Comparison of ENCODE assay signal across 8 cellular contexts in genomic region chr22:23219317-23219716, GRCh38. TPM values are rescaled to one million over a fixed set of nuclear protein-coding genes. Genes with fewer than 3 reads are reported as not detected.
A peak's percentile ranks its signal among the peaks of the same experiment; 100 is the strongest.
DNase-seq lines count a peak whose midpoint lies in the region; ATAC-seq and TF ChIP-seq lines count a peak whose summit lies in the region.

No MANE protein-coding gene starts in this region.

- H3K36me3 ChIP-seq in Loucy (ENCODE audit: insufficient read depth, low read length): peaks cover 38% of the 10 kb centered on the region; the same call in 1 of the 2 replicates
- H3K36me3 ChIP-seq in ectodermal cell (ENCODE audit: control insufficient read depth, insufficient read depth, low read length): no peaks in the 10 kb centered on the region
- H3K36me3 ChIP-seq in neural cell (ENCODE audit: insufficient read depth, low read length): no peaks in the 10 kb centered on the region
- no peaks in the 10 kb centered on the region for H3K36me3 ChIP-seq in GM23248 (ENCODE audit: low read depth)

- BruUV-seq in Calu3 (replicated peaks; lab: Mats Ljungman, UMichigan): no TSS peak

- TF ChIP-seq CTCF in Calu3 (IDR thresholded peaks at IDR 0.05; ENCODE audit: unreplicated experiment) (no peak), Loucy (conservative IDR thresholded peaks at IDR 0.05; ENCODE audit: low read length) (no peak), neural cell (IDR thresholded peaks at IDR 0.05; ENCODE audit: poor library complexity, severe bottlenecking) (no peak)

- H3K27me3 ChIP-seq in Loucy (ENCODE audit: insufficient read depth, low read length, poor library complexity, severe bottlenecking): peaks cover 6% of the 10 kb centered on the region
- no peaks in the 10 kb centered on the region for H3K27me3 ChIP-seq in ectodermal cell (ENCODE audit: control insufficient read depth, insufficient read depth, low read length, poor library complexity, severe bottlenecking)
- H3K27me3 ChIP-seq in neural cell (ENCODE audit: insufficient read depth, low read depth, low read length): no peaks in the 10 kb centered on the region
- H3K27me3 ChIP-seq in GM23248 (replicated peaks; ENCODE audit: insufficient read depth): no peaks in the 10 kb centered on the region

- H3K27ac Mint-ChIP-seq in Calu3 (ENCODE audit: unreplicated experiment): peak overlapping the region; percentile 24

- H4K20me1 ChIP-seq in Loucy (ENCODE audit: insufficient read depth, low read length, poor library complexity, severe bottlenecking): peaks cover 71% of the 10 kb centered on the region
- H4K20me1 ChIP-seq in neural cell (ENCODE audit: insufficient read depth): peaks cover 11% of the 10 kb centered on the region
- H4K20me1 ChIP-seq in GM23248 (ENCODE audit: insufficient read depth): no peaks in the 10 kb centered on the region

- TF ChIP-seq RAD21 in neural cell (conservative IDR thresholded peaks at IDR 0.05): no peak

- no peaks in the 10 kb centered on the region for H3K9me3 Mint-ChIP-seq in Calu3 (ENCODE audit: low read depth, unreplicated experiment)

- peak overlapping the region; percentile 18 for H3K27ac ChIP-seq in ectodermal cell (ENCODE audit: insufficient read depth, low read depth, low read length, poor library complexity, severe bottlenecking)
- H3K27ac ChIP-seq in neural cell (ENCODE audit: low read length): peak overlapping the region; percentile 16
- H3K27ac ChIP-seq in GM23248: no peak overlapping the region

- H3K27me3 Mint-ChIP-seq in Calu3 (ENCODE audit: unreplicated experiment): no peaks in the 10 kb centered on the region

- CTCF ChIA-PET in Calu3 (lab: Charles Lee): no interaction called here

- no peak for ATAC-seq in HG03097 (IDR thresholded peaks at IDR 0.05; ENCODE audit: low FRiP score, unreplicated experiment)
- ATAC-seq in GM18520 (IDR thresholded peaks at IDR 0.05; ENCODE audit: unreplicated experiment): no peak

- DNase-seq in Calu3 (no peak), GM23248 (no peak), NCI-H2081 treated with DMSO at 0.1 percent for 48 hours (lab: John Stamatoyannopoulos, UW) (no peak)

- in situ Hi-C loops in GM23248 (cut with MboI): no loop called here

- 90 to 91% methylated on average over 10 of the region's 10 CpGs for WGBS in ectodermal cell, 2 experiments
- WGBS in GM23248 (ENCODE audit: low coverage in 1 of 2, low lambda C conversion rate in 2 of 2, missing lambda C conversion rate in 2 of 2), 2 experiments: 94 to 95% methylated on average over 5 to 10 of the region's 10 CpGs

- H3K79me2 ChIP-seq in Loucy (ENCODE audit: insufficient read depth, low read length) (peaks cover 89% of the 10 kb centered on the region), neural cell (replicated peaks; ENCODE audit: insufficient read depth, low read length) (peaks cover 83% of the 10 kb centered on the region), GM23248 (ENCODE audit: insufficient read depth) (peaks cover 91% of the 10 kb centered on the region)

- H3K4me1 Mint-ChIP-seq in Calu3 (ENCODE audit: low read depth, unreplicated experiment): peaks cover 83% of the 10 kb centered on the region

- H3K9me2 ChIP-seq in Loucy (replicated peaks; ENCODE audit: low read depth, low read length): no peaks in the 10 kb centered on the region
- H3K9me2 ChIP-seq in neural cell (ENCODE audit: insufficient read depth, low read length): no peaks in the 10 kb centered on the region
- no peaks in the 10 kb centered on the region for H3K9me2 ChIP-seq in GM23248 (ENCODE audit: insufficient read depth)

- H3K9ac ChIP-seq in Loucy (ENCODE audit: low read depth, low read length, poor library complexity, severe bottlenecking): peak overlapping the region; percentile 100
- no peak overlapping the region for H3K9ac ChIP-seq in neural cell (ENCODE audit: low read length)
- no peak overlapping the region for H3K9ac ChIP-seq in GM23248

- H3K36me3 Mint-ChIP-seq in Calu3 (ENCODE audit: insufficient read depth, unreplicated experiment): peaks cover 5% of the 10 kb centered on the region

- peak overlapping the region; percentile 34 for H3K4me3 Mint-ChIP-seq in Calu3 (ENCODE audit: low read depth, unreplicated experiment)

- H2AFZ ChIP-seq in Loucy (ENCODE audit: low read length) (no peak overlapping the region), neural cell (ENCODE audit: low read depth, low read length) (no peak overlapping the region), GM23248 (no peak overlapping the region)

- H3F3A ChIP-seq in Loucy (ENCODE audit: low read depth): peaks cover 26% of the 10 kb centered on the region
- H3F3A ChIP-seq in neural cell (ENCODE audit: insufficient read depth, low read length, poor library complexity, severe bottlenecking): no peaks in the 10 kb centered on the region
- peaks cover 31% of the 10 kb centered on the region for H3F3A ChIP-seq in GM23248 (ENCODE audit: insufficient read depth)

- intact Hi-C loops in Calu3 (cut with micrococcal nuclease; ENCODE audit: unreplicated experiment): loop anchor here (2.0 kb wide), 1 partner anchor 37 kb away; no protein-coding TSS in a partner anchor

- H3K9me3 ChIP-seq in Loucy (ENCODE audit: insufficient read depth, low read depth, low read length): no peaks in the 10 kb centered on the region
- H3K9me3 ChIP-seq in ectodermal cell (ENCODE audit: control insufficient read depth, low read length): no peaks in the 10 kb centered on the region
- H3K9me3 ChIP-seq in neural cell (ENCODE audit: low read length): no peaks in the 10 kb centered on the region
- no peaks in the 10 kb centered on the region for H3K9me3 ChIP-seq in GM23248 (ENCODE audit: low read depth)

- H3K4me2 ChIP-seq in Loucy (ENCODE audit: low read depth, low read length, poor library complexity, severe bottlenecking) (peak overlapping the region; percentile 100), neural cell (ENCODE audit: low read length) (no peak overlapping the region), GM23248 (ENCODE audit: unreplicated experiment) (no peak overlapping the region)

- no peak for TF ChIP-seq EP300 in neural cell (conservative IDR thresholded peaks at IDR 0.05; ENCODE audit: poor library complexity, severe bottlenecking)

- H3K4me3 ChIP-seq in Loucy (ENCODE audit: low read length, poor library complexity, severe bottlenecking): peak overlapping the region; percentile 95
- no peak overlapping the region for H3K4me3 ChIP-seq in ectodermal cell (ENCODE audit: insufficient read depth, low read depth, low read length)
- peak overlapping the region; percentile 40 for H3K4me3 ChIP-seq in neural cell (ENCODE audit: low read length)
- no peak overlapping the region for H3K4me3 ChIP-seq in GM23248

- H3K4me1 ChIP-seq in Loucy (ENCODE audit: insufficient read depth, low read length, poor library complexity, severe bottlenecking) (peaks cover 70% of the 10 kb centered on the region), ectodermal cell (ENCODE audit: control insufficient read depth, insufficient read depth, low read length) (peaks cover 45% of the 10 kb centered on the region), GM23248 (ENCODE audit: insufficient read depth) (peaks cover 46% of the 10 kb centered on the region)

TF ChIP-seq in neural cell, 6 proteins besides CTCF, POLR2A, EP300 and RAD21:
- TF ChIP-seq SMC3 (conservative IDR thresholded peaks at IDR 0.05; ENCODE audit: poor library complexity): no peak
- TF ChIP-seq POLR2AphosphoS5 (IDR thresholded peaks at IDR 0.05): no peak
- no peak for TF ChIP-seq EZH2 (IDR thresholded peaks at IDR 0.05; ENCODE audit: borderline replicate concordance, insufficient read depth, low read length, poor library complexity, severe bottlenecking)
- no peak for TF ChIP-seq REST (IDR thresholded peaks at IDR 0.05; ENCODE audit: borderline replicate concordance)

RNA-seq across cellular contexts. Expression of gene BCR, which starts 39.0 kb away (rescaled TPM):
- total RNA-seq in Calu3 (2022): 83.6 and 91.0 TPM in 2 replicates
- polyA plus RNA-seq in ectodermal cell (2013, experiment 1 of 4): 76.7 TPM
- polyA plus RNA-seq in ectodermal cell (2013, experiment 2 of 4): 71.1 TPM
- polyA plus RNA-seq in ectodermal cell (2013, experiment 3 of 4): 48.2 TPM
- 48.1 TPM for polyA plus RNA-seq in ectodermal cell (2013, experiment 4 of 4)
- polyA plus RNA-seq in neural cell (53.6 and 57.5 TPM in 2 replicates), GM23248 (2016; fragmentation: Nextera tagmentation; extraction: Ambion mirVana) (3.3 and 4.7 TPM in 2 replicates)
- polyA minus RNA-seq in neural cell: 103 and 118 TPM in 2 replicates
- 30.0 and 30.6 TPM in 2 replicates for total RNA-seq in GM23248 (2014; rRNA removed; shearing (Covaris generic))

Comparison
In these comparisons a context has a peak if more than half of its experiments do, and no peak if none do; other contexts are left out.
1. H3K4me3 ChIP-seq: peak in Loucy (single experiment) and neural cell (single experiment); none in ectodermal cell (single experiment) and GM23248 (single experiment).